ENCODE assay signal across 12 cellular contexts in genomic region chr2:148726228-148726627, GRCh38.
A peak's percentile ranks its signal among the peaks of the same experiment; 100 is the strongest.
DNase-seq lines count a peak whose midpoint lies in the region; ATAC-seq lines count a peak whose summit lies in the region.
"Had no signal": no experiment of that assay in that cellular context is flagged by ENCODE, and none has a peak within 500 bp of the region (broad histone marks: within the 10 kb centered on the region; RNA-seq: fewer than 3 reads in every experiment).

No MANE protein-coding gene starts in this region.

- ATAC-seq in GM18870 (IDR thresholded peaks at IDR 0.05; ENCODE audit: unreplicated experiment) (peak; percentile 84), GM21447 (IDR thresholded peaks at IDR 0.05; ENCODE audit: unreplicated experiment) (peak; percentile 63), HG03103 (IDR thresholded peaks at IDR 0.05; ENCODE audit: low read depth, unreplicated experiment) (peak; percentile 38), HG03280 (IDR thresholded peaks at IDR 0.05; ENCODE audit: unreplicated experiment) (no peak), HG03520 (IDR thresholded peaks at IDR 0.05; ENCODE audit: unreplicated experiment) (no peak)
- ATAC-seq in effector memory CD8-positive, alpha-beta T cell (replicated peaks) = peak; percentile 51
- ATAC-seq: right lobe of liver had no signal

- DNase-seq in effector memory CD8-positive, alpha-beta T cell = no peak
- no peak for DNase-seq in NCI-H2171 treated with DMSO at 0.1 percent for 48 hours (lab: John Stamatoyannopoulos, UW)
- DNase-seq: activated effector memory CD4-positive, alpha-beta T cell treated with Interleukin-2 at 50 U/mL for 16 hours; CD8-positive, alpha-beta memory T cell; NCI-H510A; right lobe of liver; SHP77 had no signal

- H3K27ac Mint-ChIP-seq in effector memory CD8-positive, alpha-beta T cell = peak overlapping the region; percentile 74 to 77

- no peaks in the 10 kb centered on the region for H3K27me3 Mint-ChIP-seq in effector memory CD8-positive, alpha-beta T cell
- H3K27me3 Mint-ChIP-seq: CD8-positive, alpha-beta memory T cell had no signal

- no peaks in the 10 kb centered on the region for H3K9me3 Mint-ChIP-seq in effector memory CD8-positive, alpha-beta T cell

- peaks cover 47 to 65% of the 10 kb centered on the region in 2 donors for H3K4me1 Mint-ChIP-seq in effector memory CD8-positive, alpha-beta T cell (ENCODE audit: low read depth in 2 of 2)

- peak overlapping the region in 1 of 2 donors; percentile 26 for H3K4me3 Mint-ChIP-seq in effector memory CD8-positive, alpha-beta T cell

- peaks cover 22% of the 10 kb centered on the region for H3K36me3 Mint-ChIP-seq in effector memory CD8-positive, alpha-beta T cell (ENCODE audit: insufficient read depth)

Comparison
In these comparisons a context has a peak if more than half of its experiments do, and no peak if none do; other contexts are left out.
1. ATAC-seq: peak in GM18870 (single experiment), GM21447 (single experiment), HG03103 (single experiment) and effector memory CD8-positive, alpha-beta T cell (single experiment); none in HG03280 (single experiment) and HG03520 (single experiment).